In genomic region chrX:108020631-108021030, GRCh38 we compare ENCODE assay signal across 8 cellular contexts. TPM values are rescaled to one million over a fixed set of nuclear protein-coding genes. Genes with fewer than 3 reads are reported as not detected.
A peak's percentile ranks its signal among the peaks of the same experiment; 100 is the strongest.
DNase-seq lines count a peak whose midpoint lies in the region; ATAC-seq lines count a peak whose summit lies in the region.

No MANE protein-coding gene starts in this region.

- H3K36me3 Mint-ChIP-seq in memory B cell: no peaks in the 10 kb centered on the region
- H3K36me3 Mint-ChIP-seq in activated T-helper 2 cell treated with anti-CD3 and anti-CD28 coated beads, Interferon-gamma antibody, Interleukin-2, Interleukin-4, amounts not matched to agents 10 μg/mL and 5 μg/mL and 100 μg/mL, durations not matched to agents 14 hours and 24 hours and 36 hours (ENCODE audit: low read depth): no peaks in the 10 kb centered on the region

- H3K27me3 Mint-ChIP-seq in memory B cell: no peaks in the 10 kb centered on the region
- H3K27me3 Mint-ChIP-seq in activated T-helper 2 cell treated with anti-CD3 and anti-CD28 coated beads, Interferon-gamma antibody, Interleukin-2, Interleukin-4, amounts not matched to agents 10 μg/mL and 5 μg/mL and 100 μg/mL, durations not matched to agents 14 hours and 24 hours and 36 hours (ENCODE audit: low read depth): peaks cover 5% of the 10 kb centered on the region

- peak overlapping the region; percentile 53 for H3K27ac Mint-ChIP-seq in memory B cell
- no peak overlapping the region for H3K27ac Mint-ChIP-seq in activated T-helper 2 cell treated with anti-CD3 and anti-CD28 coated beads, Interferon-gamma antibody, Interleukin-2, Interleukin-4, amounts not matched to agents 10 μg/mL and 5 μg/mL and 100 μg/mL, durations not matched to agents 14 hours and 24 hours and 36 hours

- H3K4me3 Mint-ChIP-seq in memory B cell: peak overlapping the region; percentile 64
- H3K4me3 Mint-ChIP-seq in activated T-helper 2 cell treated with anti-CD3 and anti-CD28 coated beads, Interferon-gamma antibody, Interleukin-2, Interleukin-4, amounts not matched to agents 10 μg/mL and 5 μg/mL and 100 μg/mL, durations not matched to agents 14 hours and 24 hours and 36 hours (ENCODE audit: low read depth): no peak overlapping the region

- DNase-seq in NCI-H510A treated with DMSO at 0.1 percent for 48 hours (lab: John Stamatoyannopoulos, UW) (peak; percentile 0), NCI-H510A (lab: John Stamatoyannopoulos, UW) (no peak), amniotic epithelial cell (ENCODE audit: low read depth) (peak; percentile 18), memory B cell (ENCODE audit: low spot score in 2 of 2) (no peak), retina (no peak)
- DNase-seq in activated T-helper 2 cell treated with anti-CD3 and anti-CD28 coated beads, Interferon-gamma antibody, Interleukin-2, Interleukin-4, amounts not matched to agents 10 μg/mL and 5 μg/mL and 100 μg/mL, durations not matched to agents 14 hours and 24 hours and 36 hours (ENCODE audit: low spot score): no peak

- H3K4me1 Mint-ChIP-seq in memory B cell: peaks cover 26% of the 10 kb centered on the region
- peaks cover 32% of the 10 kb centered on the region for H3K4me1 Mint-ChIP-seq in activated T-helper 2 cell treated with anti-CD3 and anti-CD28 coated beads, Interferon-gamma antibody, Interleukin-2, Interleukin-4, amounts not matched to agents 10 μg/mL and 5 μg/mL and 100 μg/mL, durations not matched to agents 14 hours and 24 hours and 36 hours (ENCODE audit: low read depth)

- H3K9me3 Mint-ChIP-seq in memory B cell: no peaks in the 10 kb centered on the region
- H3K9me3 Mint-ChIP-seq in activated T-helper 2 cell treated with anti-CD3 and anti-CD28 coated beads, Interferon-gamma antibody, Interleukin-2, Interleukin-4, amounts not matched to agents 10 μg/mL and 5 μg/mL and 100 μg/mL, durations not matched to agents 14 hours and 24 hours and 36 hours: no peaks in the 10 kb centered on the region

- ATAC-seq in HG03432 (IDR thresholded peaks at IDR 0.05; ENCODE audit: unreplicated experiment) (peak; percentile 65), memory B cell (ENCODE audit: low read depth) (no peak), GM21526 (IDR thresholded peaks at IDR 0.05; ENCODE audit: low FRiP score, unreplicated experiment) (no peak)

- intact Hi-C loops in activated T-helper 2 cell treated with anti-CD3 and anti-CD28 coated beads, Interferon-gamma antibody, Interleukin-2, Interleukin-4, amounts not matched to agents 10 μg/mL and 5 μg/mL and 100 μg/mL, durations not matched to agents 14 hours and 24 hours and 36 hours (cut with micrococcal nuclease): loop anchor here (1.0 kb wide), 1 partner anchor 52 kb away; no protein-coding TSS in a partner anchor

RNA-seq across cellular contexts. Expression of gene VSIG1, which starts 24.2 kb away (rescaled TPM):
- total RNA-seq in activated T-helper 2 cell treated with anti-CD3 and anti-CD28 coated beads, Interferon-gamma antibody, Interleukin-2, Interleukin-4, amounts not matched to agents 10 μg/mL and 5 μg/mL and 100 μg/mL, durations not matched to agents 14 hours and 24 hours and 36 hours: 0.34 TPM in 1 of 2 replicates, not detected in the other

RNA-seq across cellular contexts. Expression of gene TEX13B, which starts 38.5 kb away (rescaled TPM):
- total RNA-seq in activated T-helper 2 cell treated with anti-CD3 and anti-CD28 coated beads, Interferon-gamma antibody, Interleukin-2, Interleukin-4, amounts not matched to agents 10 μg/mL and 5 μg/mL and 100 μg/mL, durations not matched to agents 14 hours and 24 hours and 36 hours: not detected in 2 replicates

Comparison
In these comparisons a context has a peak if more than half of its experiments do, and no peak if none do; other contexts are left out.
1. DNase-seq: peak in NCI-H510A treated with DMSO at 0.1 percent for 48 hours (single experiment) and amniotic epithelial cell (single experiment); none in NCI-H510A (single experiment), memory B cell (0 of 2), retina (single experiment) and activated T-helper 2 cell treated with anti-CD3 and anti-CD28 coated beads, Interferon-gamma antibody, Interleukin-2, Interleukin-4, amounts not matched to agents 10 μg/mL and 5 μg/mL and 100 μg/mL, durations not matched to agents 14 hours and 24 hours and 36 hours (single experiment).